Comparison of ENCODE assay signal across 25 cellular contexts in genomic region chr15:92473784-92474183, GRCh38.
"Had no signal": no experiment of that assay in that cellular context is flagged by ENCODE, and none has a peak within 500 bp of the region (broad histone marks: within the 10 kb centered on the region; RNA-seq: fewer than 3 reads in every experiment).

No MANE protein-coding gene starts in this region.

- H3K4me3 Mint-ChIP-seq: central memory CD8-positive, alpha-beta T cell; mesothelial cell of epicardium; naive B cell; natural killer cell treated with Interleukin-12 subunit alpha and Interleukin-12 subunit beta and Interleukin-15 and Interleukin-18, amount 100 ng/mL, for 72 hours; neural crest cell; stimulated activated memory B cell treated with anti-CD40 and anti-IgM and Interleukin-4, amounts not matched to agents 10 μg/mL and 1 μg/mL and 100 μg/mL, for 72 hours had no signal

- H3K4me3 ChIP-seq: dorsolateral prefrontal cortex, gastrocnemius medialis, mucosa of descending colon, ovary, testis, tibial nerve, upper lobe of left lung had no signal

- DNase-seq: effector CD4-positive, alpha-beta T cell; foreskin fibroblast; gastrocnemius medialis; head of caudate nucleus; kidney; mesenchymal stem cell; mucosa of descending colon; naive B cell; ovary; retina; stimulated activated CD4-positive, alpha-beta T cell treated with anti-CD3 and anti-CD28 coated beads, Interleukin-4, amount 100 ng/mL, for 4 hours; stimulated activated naive CD8-positive, alpha-beta T cell treated with anti-CD3 and anti-CD28 coated beads, Interleukin-15, Interleukin-2, amounts not matched to agents 100 U/mL and 50 U/mL, for 24 hours; testis had no signal

- ATAC-seq: esophagus mucosa; gastrocnemius medialis; left lobe of liver; mucosa of descending colon; natural killer cell treated with Interleukin-12 subunit alpha and Interleukin-12 subunit beta and Interleukin-15 and Interleukin-18, amount 100 ng/mL, for 72 hours; sciatic nerve; stimulated activated memory B cell treated with anti-CD40 and anti-IgM and Interleukin-4, amounts not matched to agents 10 μg/mL and 1 μg/mL and 100 μg/mL, for 72 hours; stimulated activated naive CD8-positive, alpha-beta T cell treated with anti-CD3 and anti-CD28 coated beads, Interleukin-15, Interleukin-2, amounts not matched to agents 100 U/mL and 50 U/mL, for 24 hours had no signal

- H3K4me1 Mint-ChIP-seq: central memory CD8-positive, alpha-beta T cell; mesothelial cell of epicardium; naive B cell; stimulated activated memory B cell treated with anti-CD40 and anti-IgM and Interleukin-4, amounts not matched to agents 10 μg/mL and 1 μg/mL and 100 μg/mL, for 72 hours had no signal

- H3K36me3 ChIP-seq: gastrocnemius medialis, ovary, tibial nerve, upper lobe of left lung had no signal

- H3K27me3 ChIP-seq: gastrocnemius medialis, ovary, testis, tibial nerve, upper lobe of left lung had no signal

- H3K4me1 ChIP-seq: gastrocnemius medialis, testis, tibial nerve, upper lobe of left lung had no signal

- H3K36me3 Mint-ChIP-seq: mesothelial cell of epicardium; naive B cell; natural killer cell treated with Interleukin-12 subunit alpha and Interleukin-12 subunit beta and Interleukin-15 and Interleukin-18, amount 100 ng/mL, for 72 hours; stimulated activated memory B cell treated with anti-CD40 and anti-IgM and Interleukin-4, amounts not matched to agents 10 μg/mL and 1 μg/mL and 100 μg/mL, for 72 hours had no signal

- H3K27ac ChIP-seq: dorsolateral prefrontal cortex, epithelial cell of prostate, gastrocnemius medialis, ovary, testis, tibial nerve, upper lobe of left lung had no signal

- H3K9me3 ChIP-seq: gastrocnemius medialis, mucosa of descending colon, ovary, testis, tibial nerve, upper lobe of left lung had no signal

- H3K27ac Mint-ChIP-seq: mesothelial cell of epicardium; naive B cell; natural killer cell treated with Interleukin-12 subunit alpha and Interleukin-12 subunit beta and Interleukin-15 and Interleukin-18, amount 100 ng/mL, for 72 hours; stimulated activated memory B cell treated with anti-CD40 and anti-IgM and Interleukin-4, amounts not matched to agents 10 μg/mL and 1 μg/mL and 100 μg/mL, for 72 hours had no signal

- H3K9me3 Mint-ChIP-seq: central memory CD8-positive, alpha-beta T cell; mesothelial cell of epicardium; natural killer cell treated with Interleukin-12 subunit alpha and Interleukin-12 subunit beta and Interleukin-15 and Interleukin-18, amount 100 ng/mL, for 72 hours; stimulated activated memory B cell treated with anti-CD40 and anti-IgM and Interleukin-4, amounts not matched to agents 10 μg/mL and 1 μg/mL and 100 μg/mL, for 72 hours had no signal
